24 cellular contexts compared by ENCODE assay signal in the genomic region with DNA sequence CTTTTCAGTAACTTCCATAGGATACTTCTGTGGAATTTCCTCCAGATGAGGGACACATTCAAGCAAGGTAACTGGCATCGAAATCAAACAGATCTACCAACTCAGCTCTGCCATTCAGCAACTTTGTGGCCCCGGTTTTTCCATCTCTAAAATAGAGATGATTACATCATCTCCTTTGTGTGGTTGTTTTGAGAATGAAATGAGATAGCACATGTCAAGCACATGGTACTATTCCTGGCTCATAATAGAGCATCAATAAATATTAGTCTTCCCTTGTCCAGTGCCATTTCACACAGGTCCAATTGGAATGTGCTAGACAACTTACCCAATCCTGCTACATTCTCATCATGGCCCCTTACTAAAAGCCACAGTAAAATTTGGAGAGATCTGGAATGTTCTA. TPM values are rescaled to one million over a fixed set of nuclear protein-coding genes. Genes with fewer than 3 reads are reported as not detected.
DNase-seq lines count a peak whose midpoint lies in the region; ATAC-seq and TF ChIP-seq lines count a peak whose summit lies in the region.
"Had no signal": no experiment of that assay in that cellular context is flagged by ENCODE, and none has a peak within 500 bp of the region (broad histone marks: within the 10 kb centered on the region; RNA-seq: fewer than 3 reads in every experiment).

No MANE protein-coding gene starts in this region.

- H4K20me1 ChIP-seq in PC-9 (ENCODE audit: insufficient read depth), result no peaks in the 10 kb centered on the region
- H4K20me1 ChIP-seq: BLaER1 treated with 17β-estradiol and CSF1 and Interleukin-3, amounts not matched to agents 10 nM and 100 nM had no signal

- ATAC-seq in lower lobe of right lung, result no peak
- no peak for ATAC-seq in GM19324 (IDR thresholded peaks at IDR 0.05; ENCODE audit: low FRiP score, unreplicated experiment)
- ATAC-seq in GM19397 (IDR thresholded peaks at IDR 0.05; ENCODE audit: unreplicated experiment), result no peak
- ATAC-seq: activated T-cell treated with anti-CD3 and anti-CD28 coated beads, Interleukin-2, amount 50 U/mL, for 72 hours; gastrocnemius medialis; left colon had no signal

- H3K27me3 Mint-ChIP-seq in MCF 10A (ENCODE audit: insufficient read depth, unreplicated experiment) (no peaks in the 10 kb centered on the region), type B pancreatic cell (no peaks in the 10 kb centered on the region)
- H3K27me3 Mint-ChIP-seq: activated naive CD8-positive, alpha-beta T cell treated with anti-CD3 and anti-CD28 coated beads for 36 hours; brain had no signal

- no peak overlapping the region for H2AFZ ChIP-seq in PC-9

- no peak for DNase-seq in MCF 10A (ENCODE audit: unreplicated experiment)
- no peak for DNase-seq in breast epithelium (ENCODE audit: low spot score in 2 of 2)
- no peak for DNase-seq in PC-9
- no peak for DNase-seq in lower lobe of right lung
- no peak for DNase-seq in type B pancreatic cell (ENCODE audit: extremely low spot score, unreplicated experiment)
- no peak for DNase-seq in activated gamma-delta T cell treated with Interleukin-2 at 50 U/mL for 16 hours
- DNase-seq: activated CD4-positive, CD25-positive, alpha-beta regulatory T cell treated with anti-CD3 and anti-CD28 coated beads, Interleukin-2, amount 50 U/mL, for 72 hours; activated CD8-positive, alpha-beta memory T cell treated with anti-CD3 and anti-CD28 coated beads for 24 hours; activated naive CD8-positive, alpha-beta T cell treated with anti-CD3 and anti-CD28 coated beads for 36 hours; activated T-cell treated with anti-CD3 and anti-CD28 coated beads, Interleukin-2, amount 50 U/mL, for 72 hours; dermis blood vessel endothelial cell; gastrocnemius medialis; left colon; RPMI8226 had no signal

- peaks cover 8 to 11% of the 10 kb centered on the region in 2 donors for H3K9me3 ChIP-seq in breast epithelium
- peaks cover 28% of the 10 kb centered on the region; the same call in 1 of the 2 replicates for H3K9me3 ChIP-seq in PC-9 (ENCODE audit: insufficient read depth, low read depth)
- peaks cover 7% of the 10 kb centered on the region for H3K9me3 ChIP-seq in lower lobe of right lung
- H3K9me3 ChIP-seq: gastrocnemius medialis had no signal

- POLR2A ChIA-PET in MCF 10A (lab: Yijun Ruan, JAX) (interaction anchor here (0.6 kb wide), 1 partner anchor 487 kb away, joined by 4 read pairs; no protein-coding TSS in a partner anchor), PC-9 (lab: Charles Lee; ENCODE audit: unreplicated experiment) (interaction anchor here (0.6 kb wide), 1 partner anchor 49 kb away, joined by 4 read pairs; no protein-coding TSS in a partner anchor)

- H3K4me3 Mint-ChIP-seq in MCF 10A (ENCODE audit: unreplicated experiment), result no peak overlapping the region
- H3K4me3 Mint-ChIP-seq in type B pancreatic cell, result peak overlapping the region; percentile 15
- H3K4me3 Mint-ChIP-seq: activated naive CD8-positive, alpha-beta T cell treated with anti-CD3 and anti-CD28 coated beads for 36 hours; activated T-cell treated with anti-CD3 and anti-CD28 coated beads, Interleukin-2, amount 50 U/mL, for 72 hours; brain; stimulated activated naive CD8-positive, alpha-beta T cell treated with anti-CD3 and anti-CD28 coated beads, Interleukin-15, Interleukin-2, amounts not matched to agents 100 ng/mL and 50 ng/mL, for 24 hours had no signal

- CTCF ChIA-PET in MCF 10A (lab: Yijun Ruan, JAX), result interaction anchor here (1.0 to 1.5 kb wide), 2 partner anchors 30 to 49 kb away, joined by 4 to 5 read pairs; no protein-coding TSS in a partner anchor
- CTCF ChIA-PET in PC-9 (lab: Charles Lee), result interaction anchor here (0.6 to 0.8 kb wide), 2 partner anchors 25 to 154 kb away, joined by 3 to 5 read pairs; no protein-coding TSS in a partner anchor

- H3K4me1 Mint-ChIP-seq in MCF 10A (ENCODE audit: insufficient read depth, unreplicated experiment) (peaks cover 28% of the 10 kb centered on the region), type B pancreatic cell (ENCODE audit: unreplicated experiment) (peaks cover 12% of the 10 kb centered on the region)
- H3K4me1 Mint-ChIP-seq: activated naive CD8-positive, alpha-beta T cell treated with anti-CD3 and anti-CD28 coated beads for 36 hours had no signal

- H3K4me2 ChIP-seq in PC-9, result no peak overlapping the region
- H3K4me2 ChIP-seq: BLaER1 treated with 17β-estradiol and CSF1 and Interleukin-3, amounts not matched to agents 10 nM and 100 nM had no signal

- H3K79me2 ChIP-seq in PC-9 (ENCODE audit: low read depth), result no peaks in the 10 kb centered on the region
- H3K79me2 ChIP-seq: parathyroid adenoma had no signal

- no peaks in the 10 kb centered on the region for H3K4me1 ChIP-seq in breast epithelium
- peaks cover 40% of the 10 kb centered on the region for H3K4me1 ChIP-seq in PC-9 (replicated peaks; ENCODE audit: insufficient read depth)
- H3K4me1 ChIP-seq in lower lobe of right lung, result peaks cover 22% of the 10 kb centered on the region

- no peaks in the 10 kb centered on the region for H3K36me3 Mint-ChIP-seq in MCF 10A (ENCODE audit: insufficient read depth, unreplicated experiment)
- H3K36me3 Mint-ChIP-seq in type B pancreatic cell, result peaks cover 5% of the 10 kb centered on the region
- H3K36me3 Mint-ChIP-seq: activated naive CD8-positive, alpha-beta T cell treated with anti-CD3 and anti-CD28 coated beads for 36 hours; brain had no signal

- no peak for TF ChIP-seq POLR2A in breast epithelium (IDR thresholded peaks at IDR 0.05)

- TF ChIP-seq CTCF in MCF 10A (IDR thresholded peaks at IDR 0.05; ENCODE audit: unreplicated experiment), result no peak
- TF ChIP-seq CTCF in breast epithelium (IDR thresholded peaks at IDR 0.05), result no peak
- TF ChIP-seq CTCF in PC-9 (conservative IDR thresholded peaks at IDR 0.05), result no peak
- no peak for TF ChIP-seq CTCF in lower lobe of right lung (IDR thresholded peaks at IDR 0.05)
- no peak for TF ChIP-seq CTCF in type B pancreatic cell (conservative IDR thresholded peaks at IDR 0.05)

- H3K9me3 Mint-ChIP-seq in MCF 10A (ENCODE audit: unreplicated experiment), result peaks cover 8% of the 10 kb centered on the region
- peaks cover 12% of the 10 kb centered on the region for H3K9me3 Mint-ChIP-seq in type B pancreatic cell

- no TSS peak for BruUV-seq in MCF 10A (replicated peaks; lab: Mats Ljungman, UMichigan)
- no TSS peak for BruUV-seq in PC-9 (replicated peaks; lab: Mats Ljungman, UMichigan)

- H3F3A ChIP-seq in PC-9 (ENCODE audit: insufficient read depth, low read depth), result peaks cover 24% of the 10 kb centered on the region; the same call in 1 of the 2 replicates

- intact Hi-C loops in MCF 10A (cut with micrococcal nuclease) (no loop called here), breast epithelium (cut with DNase I; ENCODE audit: low total_unique reads) (no loop called here), PC-9 (cut with micrococcal nuclease; ENCODE audit: unreplicated experiment) (no loop called here), lower lobe of right lung (cut with DNase I) (no loop called here)

- H3K27ac Mint-ChIP-seq in MCF 10A (ENCODE audit: low read depth, unreplicated experiment) (peak overlapping the region; percentile 12), type B pancreatic cell (peak overlapping the region; percentile 66)
- H3K27ac Mint-ChIP-seq: activated naive CD8-positive, alpha-beta T cell treated with anti-CD3 and anti-CD28 coated beads for 36 hours; activated T-cell treated with anti-CD3 and anti-CD28 coated beads, Interleukin-2, amount 50 U/mL, for 72 hours; stimulated activated naive CD8-positive, alpha-beta T cell treated with anti-CD3 and anti-CD28 coated beads, Interleukin-15, Interleukin-2, amounts not matched to agents 100 ng/mL and 50 ng/mL, for 24 hours had no signal

- no peaks in the 10 kb centered on the region for H3K27me3 ChIP-seq in breast epithelium
- no peaks in the 10 kb centered on the region for H3K27me3 ChIP-seq in PC-9 (ENCODE audit: insufficient read depth, low read depth)
- H3K27me3 ChIP-seq in lower lobe of right lung (ENCODE audit: low read depth), result no peaks in the 10 kb centered on the region
- H3K27me3 ChIP-seq: BLaER1 treated with 17β-estradiol and CSF1 and Interleukin-3, amounts not matched to agents 10 nM and 100 nM; gastrocnemius medialis; tibial nerve had no signal

- H3K36me3 ChIP-seq in breast epithelium (no peaks in the 10 kb centered on the region), PC-9 (ENCODE audit: low read depth) (no peaks in the 10 kb centered on the region; the same call in 1 of the 2 replicates), lower lobe of right lung (no peaks in the 10 kb centered on the region)
- H3K36me3 ChIP-seq: gastrocnemius medialis, tibial nerve had no signal

- H3K27ac ChIP-seq in breast epithelium (no peak overlapping the region), PC-9 (peak overlapping the region; percentile 81; the same call in 1 of the 2 replicates), lower lobe of right lung (peak overlapping the region; percentile 25)
- H3K27ac ChIP-seq: BLaER1 treated with 17β-estradiol and CSF1 and Interleukin-3, amounts not matched to agents 10 nM and 100 nM; epithelial cell of prostate; HL-60; parathyroid adenoma had no signal

- no peaks in the 10 kb centered on the region for H3K9me2 ChIP-seq in PC-9 (ENCODE audit: insufficient read depth)

- H3K4me3 ChIP-seq in breast epithelium, result no peak overlapping the region
- H3K4me3 ChIP-seq in PC-9, result no peak overlapping the region
- H3K4me3 ChIP-seq in lower lobe of right lung, result no peak overlapping the region
- H3K4me3 ChIP-seq: BLaER1 treated with 17β-estradiol and CSF1 and Interleukin-3, amounts not matched to agents 10 nM and 100 nM; gastrocnemius medialis; tibial nerve had no signal

RNA-seq across cellular contexts. Expression of gene TM4SF4, which starts 24.2 kb away (rescaled TPM):
- total RNA-seq in MCF 10A (2022) (not detected in 2 replicates), breast epithelium (1 to 10 TPM in 1 of 3 donors, not detected in 2; 1.6 TPM), PC-9 (2021) (not detected in 2 replicates), lower lobe of right lung (not detected), type B pancreatic cell (ENCODE audit: low replicate concordance) (18.1 and 97.1 TPM in 2 replicates)
- total RNA-seq: activated naive CD8-positive, alpha-beta T cell treated with anti-CD3 and anti-CD28 coated beads for 36 hours; activated T-cell treated with anti-CD3 and anti-CD28 coated beads, Interleukin-2, amount 50 U/mL, for 72 hours; dermis blood vessel endothelial cell; sciatic nerve; tibial nerve had no signal

Comparison
In these comparisons a context has a peak if more than half of its experiments do, and no peak if none do; other contexts are left out.
1. H3K27ac ChIP-seq: peak in PC-9 (single experiment) and lower lobe of right lung (single experiment); none in breast epithelium (0 of 2).